Comparison of ENCODE assay signal across 23 cellular contexts in genomic region chr1:57886376-57886775, GRCh38.
"Had no signal": no experiment of that assay in that cellular context is flagged by ENCODE, and none has a peak within 500 bp of the region (broad histone marks: within the 10 kb centered on the region; RNA-seq: fewer than 3 reads in every experiment).

No MANE protein-coding gene starts in this region.

- H3K27ac ChIP-seq: colonic mucosa, coronary artery, dorsolateral prefrontal cortex, epithelial cell of prostate, esophagus muscularis mucosa, esophagus squamous epithelium, foreskin keratinocyte, gastrocnemius medialis, gastroesophageal sphincter, heart left ventricle, heart right ventricle had no signal

- DNase-seq: colonic mucosa; cortex of kidney; dermis blood vessel endothelial cell; dorsolateral prefrontal cortex; effector CD4-positive, alpha-beta T cell; effector CD8-positive, alpha-beta T cell; effector memory CD4-positive, alpha-beta T cell; effector memory CD8-positive, alpha-beta T cell; endodermal cell; erythroblast; esophagus squamous epithelium; foreskin fibroblast; foreskin keratinocyte; foreskin melanocyte; gastrocnemius medialis; glutamatergic neuron; head of caudate nucleus; heart left ventricle; heart right ventricle had no signal

- H3K9me3 ChIP-seq: colonic mucosa, esophagus muscularis mucosa, esophagus squamous epithelium, gastrocnemius medialis, gastroesophageal sphincter, heart left ventricle, heart right ventricle had no signal

- H3K36me3 ChIP-seq: colonic mucosa, esophagus muscularis mucosa, esophagus squamous epithelium, gastrocnemius medialis, gastroesophageal sphincter, heart left ventricle, heart right ventricle had no signal

- H3K27me3 ChIP-seq: colonic mucosa, esophagus muscularis mucosa, esophagus squamous epithelium, foreskin keratinocyte, gastrocnemius medialis, gastroesophageal sphincter had no signal

- H3K4me1 ChIP-seq: colonic mucosa, esophagus muscularis mucosa, esophagus squamous epithelium, foreskin keratinocyte, gastrocnemius medialis, gastroesophageal sphincter, heart left ventricle, heart right ventricle had no signal

- H3K4me3 ChIP-seq: colonic mucosa, coronary artery, dorsolateral prefrontal cortex, esophagus muscularis mucosa, esophagus squamous epithelium, gastrocnemius medialis, gastroesophageal sphincter, heart left ventricle, heart right ventricle had no signal
